1 cellular context compared by ENCODE assay signal in genomic region chr2:21228041-21228895, GRCh38.
TF ChIP-seq lines count a peak whose summit lies in the region.

No MANE protein-coding gene starts in this region.

TF ChIP-seq in K562, 482 proteins besides CTCF, POLR2A, EP300 and RAD21 (continued from another document and continues in another):
- TF ChIP-seq, protein P1, sequence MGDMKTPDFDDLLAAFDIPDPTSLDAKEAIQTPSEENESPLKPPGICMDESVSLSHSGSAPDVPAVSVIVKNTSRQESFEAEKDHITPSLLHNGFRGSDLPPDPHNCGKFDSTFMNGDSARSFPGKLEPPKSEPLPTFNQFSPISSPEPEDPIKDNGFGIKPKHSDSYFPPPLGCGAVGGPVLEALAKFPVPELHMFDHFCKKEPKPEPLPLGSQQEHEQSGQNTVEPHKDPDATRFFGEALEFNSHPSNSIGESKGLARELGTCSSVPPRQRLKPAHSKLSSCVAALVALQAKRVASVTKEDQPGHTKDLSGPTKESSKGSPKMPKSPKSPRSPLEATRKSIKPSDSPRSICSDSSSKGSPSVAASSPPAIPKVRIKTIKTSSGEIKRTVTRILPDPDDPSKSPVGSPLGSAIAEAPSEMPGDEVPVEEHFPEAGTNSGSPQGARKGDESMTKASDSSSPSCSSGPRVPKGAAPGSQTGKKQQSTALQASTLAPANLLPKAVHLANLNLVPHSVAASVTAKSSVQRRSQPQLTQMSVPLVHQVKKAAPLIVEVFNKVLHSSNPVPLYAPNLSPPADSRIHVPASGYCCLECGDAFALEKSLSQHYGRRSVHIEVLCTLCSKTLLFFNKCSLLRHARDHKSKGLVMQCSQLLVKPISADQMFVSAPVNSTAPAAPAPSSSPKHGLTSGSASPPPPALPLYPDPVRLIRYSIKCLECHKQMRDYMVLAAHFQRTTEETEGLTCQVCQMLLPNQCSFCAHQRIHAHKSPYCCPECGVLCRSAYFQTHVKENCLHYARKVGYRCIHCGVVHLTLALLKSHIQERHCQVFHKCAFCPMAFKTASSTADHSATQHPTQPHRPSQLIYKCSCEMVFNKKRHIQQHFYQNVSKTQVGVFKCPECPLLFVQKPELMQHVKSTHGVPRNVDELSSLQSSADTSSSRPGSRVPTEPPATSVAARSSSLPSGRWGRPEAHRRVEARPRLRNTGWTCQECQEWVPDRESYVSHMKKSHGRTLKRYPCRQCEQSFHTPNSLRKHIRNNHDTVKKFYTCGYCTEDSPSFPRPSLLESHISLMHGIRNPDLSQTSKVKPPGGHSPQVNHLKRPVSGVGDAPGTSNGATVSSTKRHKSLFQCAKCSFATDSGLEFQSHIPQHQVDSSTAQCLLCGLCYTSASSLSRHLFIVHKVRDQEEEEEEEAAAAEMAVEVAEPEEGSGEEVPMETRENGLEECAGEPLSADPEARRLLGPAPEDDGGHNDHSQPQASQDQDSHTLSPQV (IDR thresholded peaks at IDR 0.05) = 0 out of 2 replicates have a peak, but pooled peaks have one; percentile 16
- peak in 1 of 3 experiments; percentile 66; a peak in 2 of 6 replicates for TF ChIP-seq ZBTB11 (CRISPR knock-in tag; IDR thresholded peaks at IDR 0.05)
- TF ChIP-seq MCM7 (IDR thresholded peaks at IDR 0.05) = no peak
- TF ChIP-seq FOSL1 (tag; conservative IDR thresholded peaks at IDR 0.05) = no peak; the same call in 1 of the 2 replicates
- TF ChIP-seq ATF7 (IDR thresholded peaks at IDR 0.05) = no peak
- TF ChIP-seq, protein P2, sequence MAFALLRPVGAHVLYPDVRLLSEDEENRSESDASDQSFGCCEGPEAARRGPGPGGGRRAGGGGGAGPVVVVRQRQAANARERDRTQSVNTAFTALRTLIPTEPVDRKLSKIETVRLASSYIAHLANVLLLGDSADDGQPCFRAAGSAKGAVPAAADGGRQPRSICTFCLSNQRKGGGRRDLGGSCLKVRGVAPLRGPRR (CRISPR knock-in tag; IDR thresholded peaks at IDR 0.05) = no peak
- TF ChIP-seq STAT5B (CRISPR knock-in tag; IDR thresholded peaks at IDR 0.05) = no peak
- TF ChIP-seq ADNP (tag; IDR thresholded peaks at IDR 0.05) = no peak
- TF ChIP-seq MLLT1 (IDR thresholded peaks at IDR 0.05) = no peak
- no peak for TF ChIP-seq ZNF445 (CRISPR knock-in tag; IDR thresholded peaks at IDR 0.05; ENCODE audit: low read depth)
- peak; percentile 79 for TF ChIP-seq ZEB2 (IDR thresholded peaks at IDR 0.05)
- no peak for TF ChIP-seq ZSCAN29 (IDR thresholded peaks at IDR 0.05)
- TF ChIP-seq TEAD2 (tag; IDR thresholded peaks at IDR 0.05) = no peak
- TF ChIP-seq SMARCA4 (IDR thresholded peaks at IDR 0.05) = peak; percentile 86
- no peak for TF ChIP-seq MAFK (IDR thresholded peaks at IDR 0.05; ENCODE audit: low read length)
- no peak for TF ChIP-seq HES1 (IDR thresholded peaks at IDR 0.05; ENCODE audit: low read depth)
- TF ChIP-seq HIVEP1 (CRISPR knock-in tag; IDR thresholded peaks at IDR 0.05) = no peak
- TF ChIP-seq, protein P3, sequence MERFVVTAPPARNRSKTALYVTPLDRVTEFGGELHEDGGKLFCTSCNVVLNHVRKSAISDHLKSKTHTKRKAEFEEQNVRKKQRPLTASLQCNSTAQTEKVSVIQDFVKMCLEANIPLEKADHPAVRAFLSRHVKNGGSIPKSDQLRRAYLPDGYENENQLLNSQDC (CRISPR knock-in tag; IDR thresholded peaks at IDR 0.05) = no peak
- TF ChIP-seq CREM (IDR thresholded peaks at IDR 0.05; ENCODE audit: low read depth) = peak; percentile 54
- TF ChIP-seq POLR2G (IDR thresholded peaks at IDR 0.05; ENCODE audit: low read depth, low read length) = no peak
- no peak for TF ChIP-seq ZNF583 (CRISPR knock-in tag; IDR thresholded peaks at IDR 0.05)
- no peak for TF ChIP-seq RBM14 (IDR thresholded peaks at IDR 0.05; ENCODE audit: borderline replicate concordance, insufficient read depth, low read depth, low read length)
- TF ChIP-seq, protein P4, sequence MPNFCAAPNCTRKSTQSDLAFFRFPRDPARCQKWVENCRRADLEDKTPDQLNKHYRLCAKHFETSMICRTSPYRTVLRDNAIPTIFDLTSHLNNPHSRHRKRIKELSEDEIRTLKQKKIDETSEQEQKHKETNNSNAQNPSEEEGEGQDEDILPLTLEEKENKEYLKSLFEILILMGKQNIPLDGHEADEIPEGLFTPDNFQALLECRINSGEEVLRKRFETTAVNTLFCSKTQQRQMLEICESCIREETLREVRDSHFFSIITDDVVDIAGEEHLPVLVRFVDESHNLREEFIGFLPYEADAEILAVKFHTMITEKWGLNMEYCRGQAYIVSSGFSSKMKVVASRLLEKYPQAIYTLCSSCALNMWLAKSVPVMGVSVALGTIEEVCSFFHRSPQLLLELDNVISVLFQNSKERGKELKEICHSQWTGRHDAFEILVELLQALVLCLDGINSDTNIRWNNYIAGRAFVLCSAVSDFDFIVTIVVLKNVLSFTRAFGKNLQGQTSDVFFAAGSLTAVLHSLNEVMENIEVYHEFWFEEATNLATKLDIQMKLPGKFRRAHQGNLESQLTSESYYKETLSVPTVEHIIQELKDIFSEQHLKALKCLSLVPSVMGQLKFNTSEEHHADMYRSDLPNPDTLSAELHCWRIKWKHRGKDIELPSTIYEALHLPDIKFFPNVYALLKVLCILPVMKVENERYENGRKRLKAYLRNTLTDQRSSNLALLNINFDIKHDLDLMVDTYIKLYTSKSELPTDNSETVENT (CRISPR knock-in tag; IDR thresholded peaks at IDR 0.05) = no peak
- no peak for TF ChIP-seq ZNF518B (CRISPR knock-in tag; IDR thresholded peaks at IDR 0.05)
- TF ChIP-seq TBL1XR1 (IDR thresholded peaks at IDR 0.05; ENCODE audit: low read length in 2 of 2) = peak; percentile 59 to 73; a peak in 3 of 4 replicates
- TF ChIP-seq NFRKB (IDR thresholded peaks at IDR 0.05; ENCODE audit: low read depth) = no peak
- TF ChIP-seq HNRNPUL1 (IDR thresholded peaks at IDR 0.05; ENCODE audit: low read length) = no peak
- no peak for TF ChIP-seq ZFP36 (IDR thresholded peaks at IDR 0.05; ENCODE audit: low read depth, low read length, partially characterized antibody)
- TF ChIP-seq NBN (IDR thresholded peaks at IDR 0.05; ENCODE audit: low read depth) = peak; percentile 82; the same call in 1 of the 2 replicates
- TF ChIP-seq GTF2F1 (IDR thresholded peaks at IDR 0.05; ENCODE audit: low read depth, low read length) = no peak
- peak; percentile 93 for TF ChIP-seq NCOR1 (IDR thresholded peaks at IDR 0.05)
- TF ChIP-seq, protein P5, sequence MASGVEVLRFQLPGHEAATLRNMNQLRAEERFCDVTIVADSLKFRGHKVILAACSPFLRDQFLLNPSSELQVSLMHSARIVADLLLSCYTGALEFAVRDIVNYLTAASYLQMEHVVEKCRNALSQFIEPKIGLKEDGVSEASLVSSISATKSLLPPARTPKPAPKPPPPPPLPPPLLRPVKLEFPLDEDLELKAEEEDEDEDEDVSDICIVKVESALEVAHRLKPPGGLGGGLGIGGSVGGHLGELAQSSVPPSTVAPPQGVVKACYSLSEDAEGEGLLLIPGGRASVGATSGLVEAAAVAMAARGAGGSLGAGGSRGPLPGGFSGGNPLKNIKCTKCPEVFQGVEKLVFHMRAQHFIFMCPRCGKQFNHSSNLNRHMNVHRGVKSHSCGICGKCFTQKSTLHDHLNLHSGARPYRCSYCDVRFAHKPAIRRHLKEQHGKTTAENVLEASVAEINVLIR (CRISPR knock-in tag; IDR thresholded peaks at IDR 0.05) = no peak
- no peak for TF ChIP-seq ZNF3 (CRISPR knock-in tag; IDR thresholded peaks at IDR 0.05)
- no peak for TF ChIP-seq SIX5 (IDR thresholded peaks at IDR 0.05; ENCODE audit: borderline replicate concordance in 1 of 2, insufficient read depth in 1 of 2, low read depth in 1 of 2, low read length in 2 of 2)
- no peak for TF ChIP-seq NELFE (IDR thresholded peaks at IDR 0.05; ENCODE audit: insufficient read depth, insufficient read length)
- peak; percentile 48; the same call in 1 of the 2 replicates for TF ChIP-seq MBD2 (IDR thresholded peaks at IDR 0.05; ENCODE audit: borderline replicate concordance, low read depth)
- TF ChIP-seq, protein P6, sequence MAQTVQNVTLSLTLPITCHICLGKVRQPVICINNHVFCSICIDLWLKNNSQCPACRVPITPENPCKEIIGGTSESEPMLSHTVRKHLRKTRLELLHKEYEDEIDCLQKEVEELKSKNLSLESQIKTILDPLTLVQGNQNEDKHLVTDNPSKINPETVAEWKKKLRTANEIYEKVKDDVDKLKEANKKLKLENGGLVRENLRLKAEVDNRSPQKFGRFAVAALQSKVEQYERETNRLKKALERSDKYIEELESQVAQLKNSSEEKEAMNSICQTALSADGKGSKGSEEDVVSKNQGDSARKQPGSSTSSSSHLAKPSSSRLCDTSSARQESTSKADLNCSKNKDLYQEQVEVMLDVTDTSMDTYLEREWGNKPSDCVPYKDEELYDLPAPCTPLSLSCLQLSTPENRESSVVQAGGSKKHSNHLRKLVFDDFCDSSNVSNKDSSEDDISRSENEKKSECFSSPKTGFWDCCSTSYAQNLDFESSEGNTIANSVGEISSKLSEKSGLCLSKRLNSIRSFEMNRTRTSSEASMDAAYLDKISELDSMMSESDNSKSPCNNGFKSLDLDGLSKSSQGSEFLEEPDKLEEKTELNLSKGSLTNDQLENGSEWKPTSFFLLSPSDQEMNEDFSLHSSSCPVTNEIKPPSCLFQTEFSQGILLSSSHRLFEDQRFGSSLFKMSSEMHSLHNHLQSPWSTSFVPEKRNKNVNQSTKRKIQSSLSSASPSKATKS (CRISPR knock-in tag; IDR thresholded peaks at IDR 0.05) = no peak
- no peak for TF ChIP-seq TARDBP (IDR thresholded peaks at IDR 0.05)
